In genomic region chr15:44603126-44603525, GRCh38 we compare ENCODE assay signal across 22 cellular contexts.
DNase-seq lines count a peak whose midpoint lies in the region; ATAC-seq and TF ChIP-seq lines count a peak whose summit lies in the region.
"Had no signal": no experiment of that assay in that cellular context is flagged by ENCODE, and none has a peak within 500 bp of the region (broad histone marks: within the 10 kb centered on the region; RNA-seq: fewer than 3 reads in every experiment).

No MANE protein-coding gene starts in this region.

- peak overlapping the region; percentile 29 for H3K27ac Mint-ChIP-seq in activated T-cell treated with anti-CD3 and anti-CD28 coated beads, Interleukin-2, amount 50 U/mL, for 24 hours
- H3K27ac Mint-ChIP-seq in CD4-positive, CD25-positive, alpha-beta regulatory T cell, result peak overlapping the region; percentile 5 to 67 (median 60)
- H3K27ac Mint-ChIP-seq in T-helper 17 cell (peak overlapping the region; percentile 62), chondrocyte (ENCODE audit: unreplicated experiment) (no peak overlapping the region)
- H3K27ac Mint-ChIP-seq in naive thymus-derived CD4-positive, alpha-beta T cell, result peak overlapping the region in 8 of 9 donors; percentile 5 to 79 (median 43)

- no peaks in the 10 kb centered on the region for H3K79me2 ChIP-seq in mammary epithelial cell (ENCODE audit: insufficient read depth, low read length)

- H3K36me3 Mint-ChIP-seq in activated T-cell treated with anti-CD3 and anti-CD28 coated beads, Interleukin-2, amount 50 U/mL, for 24 hours (ENCODE audit: low read depth), result peaks cover 81% of the 10 kb centered on the region
- H3K36me3 Mint-ChIP-seq in CD4-positive, CD25-positive, alpha-beta regulatory T cell, result peaks cover 39% of the 10 kb centered on the region
- H3K36me3 Mint-ChIP-seq in T-helper 17 cell (ENCODE audit: low read depth) (peaks cover 10% of the 10 kb centered on the region), chondrocyte (ENCODE audit: low read depth) (peaks cover 37% of the 10 kb centered on the region)
- H3K36me3 Mint-ChIP-seq in naive thymus-derived CD4-positive, alpha-beta T cell, result peaks cover 21 to 42% (median 36%) of the 10 kb centered on the region in 5 donors

- ATAC-seq in CD4-positive, CD25-positive, alpha-beta regulatory T cell (ENCODE audit: low read depth in 2 of 2), result no peak
- ATAC-seq in T-helper 17 cell, result no peak
- no peak for ATAC-seq in naive thymus-derived CD4-positive, alpha-beta T cell

- no peaks in the 10 kb centered on the region for H3K27me3 ChIP-seq in CD4-positive, CD25-positive, alpha-beta regulatory T cell (ENCODE audit: control insufficient read depth, insufficient read depth, low read length)
- H3K27me3 ChIP-seq in naive thymus-derived CD4-positive, alpha-beta T cell (ENCODE audit: control insufficient read depth in 2 of 2, insufficient read depth in 2 of 2, low read length in 2 of 2), result no peaks in the 10 kb centered on the region
- H3K27me3 ChIP-seq in mammary epithelial cell (ENCODE audit: insufficient read depth, low read length), result no peaks in the 10 kb centered on the region

- H3K4me2 ChIP-seq in mammary epithelial cell (ENCODE audit: insufficient read depth, low read depth, low read length), result no peak overlapping the region
- H3K4me2 ChIP-seq: KMS-11, PC-9 had no signal

- H3K36me3 ChIP-seq in CD4-positive, CD25-positive, alpha-beta regulatory T cell (ENCODE audit: control insufficient read depth, insufficient read depth, low read length), result peaks cover 54% of the 10 kb centered on the region
- H3K36me3 ChIP-seq in naive thymus-derived CD4-positive, alpha-beta T cell (ENCODE audit: control insufficient read depth in 2 of 3, insufficient read depth in 3 of 3, low read length in 3 of 3), result peaks cover 6 to 55% (median 12%) of the 10 kb centered on the region in 3 experiments
- H3K36me3 ChIP-seq in mammary epithelial cell (ENCODE audit: insufficient read depth, low read length), result peaks cover 22% of the 10 kb centered on the region

- POLR2A ChIA-PET in naive thymus-derived CD4-positive, alpha-beta T cell (lab: Charles Lee), result interaction anchor here (0.7 to 0.8 kb wide), 2 partner anchors 136 to 358 kb away, joined by 3 to 9 read pairs; no protein-coding TSS in a partner anchor

- H3K4me3 ChIP-seq in CD4-positive, CD25-positive, alpha-beta regulatory T cell (ENCODE audit: low read depth, low read length), result no peak overlapping the region
- no peak overlapping the region for H3K4me3 ChIP-seq in naive thymus-derived CD4-positive, alpha-beta T cell (ENCODE audit: low read length)
- H3K4me3 ChIP-seq in mammary epithelial cell (replicated peaks in 1 of 3; ENCODE audit: insufficient read depth in 1 of 3, low read depth in 2 of 3, low read length in 3 of 3), result no peak overlapping the region
- H3K4me3 ChIP-seq: PC-9 had no signal

- TF ChIP-seq CTCF in mammary epithelial cell (conservative IDR thresholded peaks at IDR 0.05 in 1 of 2, IDR thresholded peaks at IDR 0.05 in 1 of 2; ENCODE audit: extremely low read depth in 1 of 2, insufficient read depth in 1 of 2, low read depth in 1 of 2, low read length in 2 of 2) (no peak), chondrocyte (IDR thresholded peaks at IDR 0.05) (no peak)

- in situ Hi-C loops in mammary epithelial cell (cut with MboI; ENCODE audit: low sequenced_read_pairs in 2 of 2), result no loop called here

- no peak for DNase-seq in activated T-cell treated with anti-CD3 and anti-CD28 coated beads, Interleukin-2, amount 50 U/mL, for 24 hours
- DNase-seq in activated T-cell treated with anti-CD3 and anti-CD28 coated beads for 4 hours, result no peak
- no peak for DNase-seq in CD4-positive, CD25-positive, alpha-beta regulatory T cell
- no peak for DNase-seq in T-helper 17 cell
- DNase-seq in naive thymus-derived CD4-positive, alpha-beta T cell, result no peak
- no peak for DNase-seq in mammary epithelial cell
- DNase-seq in chondrocyte (ENCODE audit: low spot score), result no peak
- DNase-seq: Caco-2, DMS 273 treated with DMSO at 0.1 percent for 48 hours, DMS79 treated with DMSO at 0.1 percent for 48 hours, IMR-90, NCI-H1092 treated with DMSO at 0.1 percent for 48 hours, NCI-H1436 treated with DMSO at 0.1 percent for 48 hours, NCI-H1930, NCI-H2227 treated with DMSO at 0.1 percent for 48 hours, NCI-H510A treated with DMSO at 0.1 percent for 48 hours, NCI-H748 treated with DMSO at 0.1 percent for 48 hours, PC-9, RPMI8226, SHP77 had no signal

- intact Hi-C loops in naive thymus-derived CD4-positive, alpha-beta T cell (cut with micrococcal nuclease), result no loop called here
- intact Hi-C loops in mammary epithelial cell (cut with micrococcal nuclease), result no loop called here

- dilution Hi-C loops in mammary epithelial cell (cut with HindIII; ENCODE audit: low sequenced_read_pairs), result no loop called here

- H2AFZ ChIP-seq in mammary epithelial cell (ENCODE audit: low read depth, low read length), result no peak overlapping the region
- H2AFZ ChIP-seq: PC-9 had no signal

- CTCF ChIA-PET in naive thymus-derived CD4-positive, alpha-beta T cell (lab: Charles Lee), result interaction anchor here (1.1 kb wide), 1 partner anchor 135 kb away, joined by 4 read pairs; no protein-coding TSS in a partner anchor
- CTCF ChIA-PET in mammary epithelial cell (lab: Charles Lee; ENCODE audit: low non-redundant PET), result no interaction called here

- no peaks in the 10 kb centered on the region for H3K9me3 Mint-ChIP-seq in activated T-cell treated with anti-CD3 and anti-CD28 coated beads, Interleukin-2, amount 50 U/mL, for 24 hours
- peaks cover 0 to 2% (median 0%) of the 10 kb centered on the region in 7 donors for H3K9me3 Mint-ChIP-seq in CD4-positive, CD25-positive, alpha-beta regulatory T cell
- H3K9me3 Mint-ChIP-seq in naive thymus-derived CD4-positive, alpha-beta T cell, result no peaks in the 10 kb centered on the region
- no peaks in the 10 kb centered on the region for H3K9me3 Mint-ChIP-seq in chondrocyte (ENCODE audit: low read depth)

- H3K4me1 ChIP-seq in CD4-positive, CD25-positive, alpha-beta regulatory T cell (ENCODE audit: control insufficient read depth, insufficient read depth, low read length, poor library complexity, severe bottlenecking), result peaks cover 10% of the 10 kb centered on the region
- H3K4me1 ChIP-seq in naive thymus-derived CD4-positive, alpha-beta T cell (ENCODE audit: control insufficient read depth in 2 of 2, insufficient read depth in 2 of 2, low read length in 2 of 2), result peaks cover 0 to 8% of the 10 kb centered on the region in 2 donors
- H3K4me1 ChIP-seq in mammary epithelial cell (ENCODE audit: insufficient read depth, low read length), result no peaks in the 10 kb centered on the region
- H3K4me1 ChIP-seq: Caco-2 had no signal

- no peak overlapping the region for H3K27ac ChIP-seq in CD4-positive, CD25-positive, alpha-beta regulatory T cell (ENCODE audit: insufficient read depth, low read length, poor library complexity, severe bottlenecking)
- no peak overlapping the region for H3K27ac ChIP-seq in naive thymus-derived CD4-positive, alpha-beta T cell (ENCODE audit: low read depth, low read length)
- no peak overlapping the region for H3K27ac ChIP-seq in mammary epithelial cell (ENCODE audit: insufficient read depth, low read depth, low read length)
- H3K27ac ChIP-seq: C4-2B, KMS-11, PC-9 had no signal

- no peaks in the 10 kb centered on the region for H3K27me3 Mint-ChIP-seq in activated T-cell treated with anti-CD3 and anti-CD28 coated beads, Interleukin-2, amount 50 U/mL, for 24 hours
- H3K27me3 Mint-ChIP-seq in CD4-positive, CD25-positive, alpha-beta regulatory T cell, result no peaks in the 10 kb centered on the region
- H3K27me3 Mint-ChIP-seq in T-helper 17 cell, result no peaks in the 10 kb centered on the region
- no peaks in the 10 kb centered on the region for H3K27me3 Mint-ChIP-seq in naive thymus-derived CD4-positive, alpha-beta T cell
- no peaks in the 10 kb centered on the region for H3K27me3 Mint-ChIP-seq in chondrocyte (ENCODE audit: low read depth)

- BruUV-seq in mammary epithelial cell (replicated peaks; lab: Mats Ljungman, UMichigan), result no TSS peak

- WGBS in mammary epithelial cell (ENCODE audit: low coverage, missing lambda C conversion rate), result 100% methylated on average over 2 of the region's 2 CpGs

- H4K20me1 ChIP-seq in mammary epithelial cell (ENCODE audit: insufficient read depth, low read length), result no peaks in the 10 kb centered on the region

- no peak overlapping the region for H3K9ac ChIP-seq in mammary epithelial cell (ENCODE audit: insufficient read depth, low read length)
- H3K9ac ChIP-seq: KMS-11 had no signal

- no peak overlapping the region for H3K4me3 Mint-ChIP-seq in activated T-cell treated with anti-CD3 and anti-CD28 coated beads, Interleukin-2, amount 50 U/mL, for 24 hours
- H3K4me3 Mint-ChIP-seq in CD4-positive, CD25-positive, alpha-beta regulatory T cell, result no peak overlapping the region
- H3K4me3 Mint-ChIP-seq in T-helper 17 cell, result no peak overlapping the region
- H3K4me3 Mint-ChIP-seq in naive thymus-derived CD4-positive, alpha-beta T cell, result no peak overlapping the region
- H3K4me3 Mint-ChIP-seq in chondrocyte (ENCODE audit: unreplicated experiment), result no peak overlapping the region

- H3K9me3 ChIP-seq in CD4-positive, CD25-positive, alpha-beta regulatory T cell (ENCODE audit: control insufficient read depth in 2 of 2, low read length in 2 of 2), result no peaks in the 10 kb centered on the region
- H3K9me3 ChIP-seq in T-helper 17 cell (ENCODE audit: control insufficient read depth, low read length, poor library complexity, severe bottlenecking) (no peaks in the 10 kb centered on the region), mammary epithelial cell (replicated peaks; ENCODE audit: insufficient read depth, low read length) (no peaks in the 10 kb centered on the region)
- H3K9me3 ChIP-seq in naive thymus-derived CD4-positive, alpha-beta T cell (ENCODE audit: control insufficient read depth in 2 of 3, low read length in 3 of 3), result no peaks in the 10 kb centered on the region
- H3K9me3 ChIP-seq: Caco-2 had no signal

- peaks cover 11% of the 10 kb centered on the region for H3K4me1 Mint-ChIP-seq in activated T-cell treated with anti-CD3 and anti-CD28 coated beads, Interleukin-2, amount 50 U/mL, for 24 hours (ENCODE audit: low read depth)
- peaks cover 9 to 21% (median 15%) of the 10 kb centered on the region in 4 donors for H3K4me1 Mint-ChIP-seq in CD4-positive, CD25-positive, alpha-beta regulatory T cell
- peaks cover 13% of the 10 kb centered on the region for H3K4me1 Mint-ChIP-seq in T-helper 17 cell
- H3K4me1 Mint-ChIP-seq in naive thymus-derived CD4-positive, alpha-beta T cell, result peaks cover 6 to 15% (median 10%) of the 10 kb centered on the region in 7 donors
- no peaks in the 10 kb centered on the region for H3K4me1 Mint-ChIP-seq in chondrocyte (ENCODE audit: low read depth)
